ENCODE assay signal across 8 cellular contexts in the genomic region with DNA sequence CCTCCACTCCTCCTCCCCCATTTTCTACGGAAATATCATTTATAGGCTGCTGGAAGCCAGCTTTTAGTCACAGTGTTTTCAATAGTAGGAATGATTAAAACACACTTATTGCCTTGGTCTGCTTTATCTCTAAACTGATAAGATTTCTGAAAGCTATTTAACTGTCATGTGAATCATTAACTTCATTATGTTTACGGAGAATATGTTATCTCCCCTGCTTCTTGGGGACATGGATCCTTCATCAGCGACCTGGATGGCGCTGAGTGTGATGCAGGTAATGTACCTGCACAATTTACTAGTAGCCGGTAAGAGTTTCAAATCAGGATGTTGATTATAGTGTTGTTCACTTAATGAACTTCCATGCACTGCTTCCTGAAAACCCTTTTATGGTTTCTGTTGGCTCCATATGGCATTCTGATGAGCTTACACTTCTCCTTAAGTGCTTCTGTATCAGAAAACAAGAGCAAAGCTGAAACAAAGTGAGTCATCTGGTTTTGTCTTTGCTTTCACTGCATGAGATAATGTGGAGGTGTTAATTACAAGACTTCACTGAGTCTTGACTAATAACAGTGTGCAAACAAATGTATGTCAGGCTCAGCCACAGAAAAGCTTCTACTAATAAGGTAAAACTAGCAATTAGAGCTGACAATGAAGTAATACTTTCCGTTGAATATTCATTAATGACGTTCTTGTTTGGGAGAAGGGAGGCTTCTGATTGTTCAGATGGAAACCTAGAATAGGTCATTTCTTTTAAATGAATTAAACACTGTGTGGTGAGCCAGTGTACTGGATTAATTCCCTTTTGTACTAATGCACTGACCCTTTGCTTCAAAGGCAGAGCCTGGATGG.
DNase-seq lines count a peak whose midpoint lies in the region; ATAC-seq lines count a peak whose summit lies in the region.

No MANE protein-coding gene starts in this region.

- no peaks in the 10 kb centered on the region for H3K36me3 ChIP-seq in muscle layer of duodenum (ENCODE audit: control insufficient read depth in 1 of 2, insufficient read depth in 2 of 2, low read length in 2 of 2)

- no peak overlapping the region for H3K4me3 ChIP-seq in muscle layer of duodenum (ENCODE audit: low read depth in 1 of 2, low read length in 2 of 2)

- no peaks in the 10 kb centered on the region for H3K9me3 ChIP-seq in muscle layer of duodenum (ENCODE audit: control insufficient read depth in 1 of 2, low read length in 2 of 2)

- H3K27me3 ChIP-seq in muscle layer of duodenum (ENCODE audit: low read depth, low read length), result no peaks in the 10 kb centered on the region

- DNase-seq in DMS53 treated with DMSO at 0.1 percent for 48 hours (lab: John Stamatoyannopoulos, UW; ENCODE audit: unreplicated experiment) (peak; percentile 80), HT-29 (ENCODE audit: low spot score) (peak; percentile 59), amniotic epithelial cell (ENCODE audit: low read depth) (peak; percentile 66), NCI-H1930 (lab: John Stamatoyannopoulos, UW) (no peak), NCI-H526 (lab: John Stamatoyannopoulos, UW) (no peak), GM19240 (ENCODE audit: insufficient read length, low spot score) (no peak)

- peak overlapping the region; percentile 32 for H3K27ac ChIP-seq in muscle layer of duodenum (ENCODE audit: low read length)

- peaks cover 24 to 26% of the 10 kb centered on the region in 2 donors for H3K4me1 ChIP-seq in muscle layer of duodenum (ENCODE audit: control insufficient read depth in 1 of 2, insufficient read depth in 2 of 2, low read length in 2 of 2)

- peak; percentile 71 for ATAC-seq in GM21447 (IDR thresholded peaks at IDR 0.05; ENCODE audit: unreplicated experiment)

Comparison
In these comparisons a context has a peak if more than half of its experiments do, and no peak if none do; other contexts are left out.
1. DNase-seq: peak in DMS53 treated with DMSO at 0.1 percent for 48 hours (single experiment), HT-29 (single experiment) and amniotic epithelial cell (single experiment); none in NCI-H1930 (0 of 2), NCI-H526 (0 of 2) and GM19240 (single experiment).